In genomic region chr5:145324101-145324500, GRCh38 we compare ENCODE assay signal across 18 cellular contexts.
"Had no signal": no experiment of that assay in that cellular context is flagged by ENCODE, and none has a peak within 500 bp of the region (broad histone marks: within the 10 kb centered on the region; RNA-seq: fewer than 3 reads in every experiment).

No MANE protein-coding gene starts in this region.

- ATAC-seq: activated T-helper 17 cell treated with anti-CD3 and anti-CD28 coated beads, Interleukin-2, amount 50 U/mL, for 72 hours; heart right ventricle had no signal

- H3K27ac ChIP-seq: brain microvascular endothelial cell, heart right ventricle, thyroid gland had no signal

- H3K4me1 ChIP-seq: thyroid gland had no signal

- H3K4me3 ChIP-seq: heart right ventricle, thyroid gland had no signal

- H3K36me3 ChIP-seq: brain microvascular endothelial cell, heart right ventricle, thyroid gland had no signal

- H3K9me3 ChIP-seq: thyroid gland had no signal

- DNase-seq: activated CD4-positive, alpha-beta memory T cell treated with anti-CD3 and anti-CD28 coated beads, Interleukin-2, amount 10 ng/mL, durations not matched to agents 7 days and 5 days; activated CD4-positive, alpha-beta T cell treated with anti-CD3 and anti-CD28 coated beads for 48 hours; activated naive CD4-positive, alpha-beta T cell treated with Interleukin-2 at 50 U/mL for 16 hours; activated naive CD8-positive, alpha-beta T cell treated with anti-CD3 and anti-CD28 coated beads, Interleukin-2, amount 10 ng/mL, durations not matched to agents 7 days and 5 days; activated T-cell treated with anti-CD3 and anti-CD28 coated beads, Interleukin-2, amount 50 U/mL, for 1 hour; brain microvascular endothelial cell; central memory CD4-positive, alpha-beta T cell; endodermal cell; heart right ventricle; midbrain; nucleus accumbens; retina; stimulated activated CD4-positive, alpha-beta T cell treated with anti-CD3 and anti-CD28 coated beads, Interleukin-12 subunit alpha, Interleukin-12 subunit beta, amount 100 ng/mL, for 4 hours; stimulated activated CD4-positive, alpha-beta T cell treated with anti-CD3 and anti-CD28 coated beads, Interleukin-1b, Interleukin-23, amount 100 ng/mL, for 48 hours; stimulated activated CD8-positive, alpha-beta memory T cell treated with anti-CD3 and anti-CD28 coated beads, Interleukin-4, amount 100 ng/mL, for 48 hours; stimulated activated naive CD4-positive, alpha-beta T cell; thyroid gland had no signal

- H3K27me3 ChIP-seq: brain microvascular endothelial cell, heart right ventricle, thyroid gland had no signal
